ENCODE assay signal across 1 cellular context in the genomic region with DNA sequence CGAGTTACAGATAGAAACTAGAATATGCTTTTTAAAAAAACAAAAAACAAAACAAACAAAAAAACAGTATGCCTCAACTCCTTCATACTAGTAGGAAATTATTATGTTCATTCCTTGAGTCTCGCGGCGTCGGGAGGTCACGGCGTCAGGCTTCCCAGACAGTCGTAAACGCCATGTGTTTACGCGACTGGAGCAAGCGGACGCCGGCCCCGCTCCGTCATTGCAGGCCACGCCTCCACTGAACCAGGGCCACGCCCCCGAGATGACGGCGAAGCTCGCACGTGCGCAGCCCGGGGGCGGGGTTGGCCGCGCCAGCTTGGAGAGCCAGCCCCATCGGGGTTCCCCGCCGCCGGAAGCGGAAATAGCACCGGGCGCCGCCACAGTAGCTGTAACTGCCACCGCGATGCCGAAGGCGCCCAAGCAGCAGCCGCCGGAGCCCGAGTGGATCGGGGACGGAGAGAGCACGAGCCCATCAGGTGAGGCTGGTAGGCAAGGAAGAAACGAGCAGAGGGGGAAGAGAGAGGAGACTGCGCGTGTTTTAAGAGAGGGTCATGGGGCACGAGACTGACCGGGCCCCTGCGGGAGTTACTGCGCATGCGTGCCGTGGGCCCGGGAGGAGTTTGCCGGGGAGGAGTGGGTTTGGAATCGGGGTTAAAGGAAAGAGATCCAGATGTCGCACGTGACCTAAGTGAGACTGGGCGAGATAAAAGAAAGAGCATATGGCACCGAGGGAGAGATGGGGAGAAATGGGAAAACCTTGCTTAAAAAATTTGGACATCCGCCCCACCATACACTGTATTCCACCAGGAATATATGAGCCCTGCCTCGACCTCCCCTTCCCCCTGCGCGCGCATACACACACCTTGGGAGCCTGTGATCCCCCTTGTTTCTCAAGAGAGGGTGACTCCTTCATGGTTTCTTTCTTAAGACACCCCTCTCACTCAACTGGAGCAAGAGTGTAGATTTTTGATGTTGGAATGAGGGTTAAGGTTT.
TF ChIP-seq lines count a peak whose summit lies in the region.

ABCF1 (plus strand) TSS at position 358 of the 993 bp plus-strand sequence; CDS start at position 404, 46 bp downstream.

TF ChIP-seq in HepG2, 621 proteins besides CTCF, POLR2A, EP300 and RAD21 (continued from another document and continues in another):
- peak; percentile 96 for TF ChIP-seq IRF9 (CRISPR knock-in tag; IDR thresholded peaks at IDR 0.05; ENCODE audit: borderline replicate concordance)
- TF ChIP-seq, protein P1, sequence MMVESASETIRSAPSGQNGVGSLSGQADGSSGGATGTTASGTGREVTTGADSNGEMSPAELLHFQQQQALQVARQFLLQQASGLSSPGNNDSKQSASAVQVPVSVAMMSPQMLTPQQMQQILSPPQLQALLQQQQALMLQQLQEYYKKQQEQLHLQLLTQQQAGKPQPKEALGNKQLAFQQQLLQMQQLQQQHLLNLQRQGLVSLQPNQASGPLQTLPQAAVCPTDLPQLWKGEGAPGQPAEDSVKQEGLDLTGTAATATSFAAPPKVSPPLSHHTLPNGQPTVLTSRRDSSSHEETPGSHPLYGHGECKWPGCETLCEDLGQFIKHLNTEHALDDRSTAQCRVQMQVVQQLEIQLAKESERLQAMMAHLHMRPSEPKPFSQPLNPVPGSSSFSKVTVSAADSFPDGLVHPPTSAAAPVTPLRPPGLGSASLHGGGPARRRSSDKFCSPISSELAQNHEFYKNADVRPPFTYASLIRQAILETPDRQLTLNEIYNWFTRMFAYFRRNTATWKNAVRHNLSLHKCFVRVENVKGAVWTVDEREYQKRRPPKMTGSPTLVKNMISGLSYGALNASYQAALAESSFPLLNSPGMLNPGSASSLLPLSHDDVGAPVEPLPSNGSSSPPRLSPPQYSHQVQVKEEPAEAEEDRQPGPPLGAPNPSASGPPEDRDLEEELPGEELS (CRISPR knock-in tag; IDR thresholded peaks at IDR 0.05) = peak; percentile 90
- TF ChIP-seq ZNF256 (CRISPR knock-in tag; conservative IDR thresholded peaks at IDR 0.05) = peak; percentile 86
- TF ChIP-seq ZNF33A (CRISPR knock-in tag; IDR thresholded peaks at IDR 0.05; ENCODE audit: borderline replicate concordance) = no peak; the same call in 1 of the 2 replicates
- TF ChIP-seq, protein P2, sequence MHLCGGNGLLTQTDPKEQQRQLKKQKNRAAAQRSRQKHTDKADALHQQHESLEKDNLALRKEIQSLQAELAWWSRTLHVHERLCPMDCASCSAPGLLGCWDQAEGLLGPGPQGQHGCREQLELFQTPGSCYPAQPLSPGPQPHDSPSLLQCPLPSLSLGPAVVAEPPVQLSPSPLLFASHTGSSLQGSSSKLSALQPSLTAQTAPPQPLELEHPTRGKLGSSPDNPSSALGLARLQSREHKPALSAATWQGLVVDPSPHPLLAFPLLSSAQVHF (CRISPR knock-in tag; IDR thresholded peaks at IDR 0.05) = peak; percentile 73
- TF ChIP-seq RXRA (CRISPR knock-in tag; IDR thresholded peaks at IDR 0.05) = peak; percentile 89
- no peak for TF ChIP-seq SP1 (IDR thresholded peaks at IDR 0.05)
- peak; percentile 99 for TF ChIP-seq SP1 (CRISPR knock-in tag; IDR thresholded peaks at IDR 0.05)
- peak; percentile 97; the same call in 1 of the 2 replicates for TF ChIP-seq ZNF816 (CRISPR knock-in tag; IDR thresholded peaks at IDR 0.05; ENCODE audit: borderline replicate concordance)
- TF ChIP-seq TOE1 (CRISPR knock-in tag; IDR thresholded peaks at IDR 0.05) = peak; percentile 86; the same call in 1 of the 2 replicates
- TF ChIP-seq, protein P3, sequence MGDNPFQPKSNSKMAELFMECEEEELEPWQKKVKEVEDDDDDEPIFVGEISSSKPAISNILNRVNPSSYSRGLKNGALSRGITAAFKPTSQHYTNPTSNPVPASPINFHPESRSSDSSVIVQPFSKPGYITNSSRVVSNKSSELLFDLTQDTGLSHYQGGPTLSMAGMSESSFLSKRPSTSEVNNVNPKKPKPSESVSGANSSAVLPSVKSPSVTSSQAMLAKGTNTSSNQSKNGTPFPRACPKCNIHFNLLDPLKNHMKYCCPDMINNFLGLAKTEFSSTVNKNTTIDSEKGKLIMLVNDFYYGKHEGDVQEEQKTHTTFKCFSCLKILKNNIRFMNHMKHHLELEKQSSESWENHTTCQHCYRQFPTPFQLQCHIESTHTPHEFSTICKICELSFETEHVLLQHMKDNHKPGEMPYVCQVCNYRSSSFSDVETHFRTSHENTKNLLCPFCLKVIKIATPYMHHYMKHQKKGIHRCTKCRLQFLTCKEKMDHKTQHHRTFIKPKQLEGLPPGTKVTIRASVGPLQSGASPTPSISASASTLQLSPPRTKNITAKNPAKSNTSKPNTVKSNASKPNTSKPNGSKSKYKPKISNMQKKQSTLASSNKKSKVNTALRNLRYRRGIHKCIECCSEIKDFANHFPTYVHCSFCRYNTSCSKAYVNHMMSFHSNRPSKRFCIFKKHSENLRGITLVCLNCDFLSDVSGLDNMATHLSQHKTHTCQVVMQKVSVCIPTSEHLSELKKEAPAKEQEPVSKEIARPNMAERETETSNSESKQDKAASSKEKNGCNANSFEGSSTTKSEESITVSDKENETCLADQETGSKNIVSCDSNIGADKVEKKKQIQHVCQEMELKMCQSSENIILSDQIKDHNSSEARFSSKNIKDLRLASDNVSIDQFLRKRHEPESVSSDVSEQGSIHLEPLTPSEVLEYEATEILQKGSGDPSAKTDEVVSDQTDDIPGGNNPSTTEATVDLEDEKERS (CRISPR knock-in tag; IDR thresholded peaks at IDR 0.05) = peak; percentile 98
- peak; percentile 86; the same call in 1 of the 2 replicates for TF ChIP-seq CCDC6 (CRISPR knock-in tag; IDR thresholded peaks at IDR 0.05)
- peak; percentile 46; the same call in 1 of the 2 replicates for TF ChIP-seq ONECUT2 (CRISPR knock-in tag; IDR thresholded peaks at IDR 0.05)
- TF ChIP-seq, protein P4, sequence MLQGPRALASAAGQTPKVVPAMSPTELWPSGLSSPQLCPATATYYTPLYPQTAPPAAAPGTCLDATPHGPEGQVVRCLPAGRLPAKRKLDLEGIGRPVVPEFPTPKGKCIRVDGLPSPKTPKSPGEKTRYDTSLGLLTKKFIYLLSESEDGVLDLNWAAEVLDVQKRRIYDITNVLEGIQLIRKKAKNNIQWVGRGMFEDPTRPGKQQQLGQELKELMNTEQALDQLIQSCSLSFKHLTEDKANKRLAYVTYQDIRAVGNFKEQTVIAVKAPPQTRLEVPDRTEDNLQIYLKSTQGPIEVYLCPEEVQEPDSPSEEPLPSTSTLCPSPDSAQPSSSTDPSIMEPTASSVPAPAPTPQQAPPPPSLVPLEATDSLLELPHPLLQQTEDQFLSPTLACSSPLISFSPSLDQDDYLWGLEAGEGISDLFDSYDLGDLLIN (CRISPR knock-in tag; IDR thresholded peaks at IDR 0.05; ENCODE audit: borderline replicate concordance) = peak; percentile 94
- TF ChIP-seq SAP130 (CRISPR knock-in tag; IDR thresholded peaks at IDR 0.05; ENCODE audit: low read depth) = peak; percentile 100
- TF ChIP-seq, protein P5, sequence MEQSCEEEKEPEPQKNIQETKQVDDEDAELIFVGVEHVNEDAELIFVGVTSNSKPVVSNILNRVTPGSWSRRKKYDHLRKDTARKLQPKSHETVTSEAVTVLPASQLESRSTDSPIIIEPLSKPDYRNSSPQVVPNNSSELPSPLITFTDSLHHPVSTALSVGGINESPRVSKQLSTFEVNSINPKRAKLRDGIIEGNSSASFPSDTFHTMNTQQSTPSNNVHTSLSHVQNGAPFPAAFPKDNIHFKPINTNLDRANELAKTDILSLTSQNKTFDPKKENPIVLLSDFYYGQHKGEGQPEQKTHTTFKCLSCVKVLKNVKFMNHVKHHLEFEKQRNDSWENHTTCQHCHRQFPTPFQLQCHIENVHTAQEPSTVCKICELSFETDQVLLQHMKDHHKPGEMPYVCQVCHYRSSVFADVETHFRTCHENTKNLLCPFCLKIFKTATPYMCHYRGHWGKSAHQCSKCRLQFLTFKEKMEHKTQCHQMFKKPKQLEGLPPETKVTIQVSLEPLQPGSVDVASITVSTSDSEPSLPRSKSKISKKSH (CRISPR knock-in tag; IDR thresholded peaks at IDR 0.05; ENCODE audit: borderline replicate concordance) = peak; percentile 93
- TF ChIP-seq PRDM10 (CRISPR knock-in tag; IDR thresholded peaks at IDR 0.05; ENCODE audit: low read depth) = peak; percentile 90
- TF ChIP-seq ZNF343 (CRISPR knock-in tag; IDR thresholded peaks at IDR 0.05) = peak; percentile 83
- no peak; the same call in 1 of the 2 replicates for TF ChIP-seq ZNF234 (CRISPR knock-in tag; conservative IDR thresholded peaks at IDR 0.05)
- TF ChIP-seq ZNF101 (CRISPR knock-in tag; IDR thresholded peaks at IDR 0.05; ENCODE audit: borderline replicate concordance, low read depth) = no peak
- no peak for TF ChIP-seq ZNF570 (CRISPR knock-in tag; IDR thresholded peaks at IDR 0.05; ENCODE audit: borderline replicate concordance)
- TF ChIP-seq ZNF660 (CRISPR knock-in tag; IDR thresholded peaks at IDR 0.05; ENCODE audit: borderline replicate concordance, low read depth) = no peak
- TF ChIP-seq, protein P6, sequence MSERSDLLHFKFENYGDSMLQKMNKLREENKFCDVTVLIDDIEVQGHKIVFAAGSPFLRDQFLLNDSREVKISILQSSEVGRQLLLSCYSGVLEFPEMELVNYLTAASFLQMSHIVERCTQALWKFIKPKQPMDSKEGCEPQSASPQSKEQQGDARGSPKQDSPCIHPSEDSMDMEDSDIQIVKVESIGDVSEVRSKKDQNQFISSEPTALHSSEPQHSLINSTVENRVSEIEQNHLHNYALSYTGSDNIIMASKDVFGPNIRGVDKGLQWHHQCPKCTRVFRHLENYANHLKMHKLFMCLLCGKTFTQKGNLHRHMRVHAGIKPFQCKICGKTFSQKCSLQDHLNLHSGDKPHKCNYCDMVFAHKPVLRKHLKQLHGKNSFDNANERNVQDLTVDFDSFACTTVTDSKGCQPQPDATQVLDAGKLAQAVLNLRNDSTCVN (CRISPR knock-in tag; IDR thresholded peaks at IDR 0.05; ENCODE audit: borderline replicate concordance) = peak; percentile 70
- TF ChIP-seq YEATS4 (CRISPR knock-in tag; IDR thresholded peaks at IDR 0.05; ENCODE audit: borderline replicate concordance) = peak; percentile 98
- TF ChIP-seq ZNF629 (CRISPR knock-in tag; conservative IDR thresholded peaks at IDR 0.05) = 0 out of 2 replicates have a peak, but pooled peaks have one; percentile 18
- TF ChIP-seq NR0B2 (CRISPR knock-in tag; IDR thresholded peaks at IDR 0.05) = peak; percentile 92; the same call in 1 of the 2 replicates
- peak; percentile 91 for TF ChIP-seq SNAI1 (CRISPR knock-in tag; IDR thresholded peaks at IDR 0.05; ENCODE audit: borderline replicate concordance)
- TF ChIP-seq ZSCAN9 (CRISPR knock-in tag; IDR thresholded peaks at IDR 0.05; ENCODE audit: borderline replicate concordance) = peak; percentile 94
- TF ChIP-seq AHR (CRISPR knock-in tag; IDR thresholded peaks at IDR 0.05) = peak; percentile 98
- TF ChIP-seq ZEB1 (IDR thresholded peaks at IDR 0.05; ENCODE audit: insufficient replicate concordance, low read depth) = peak; percentile 20
- TF ChIP-seq MAZ (IDR thresholded peaks at IDR 0.05; ENCODE audit: borderline replicate concordance, low read depth, low read length) = peak; percentile 92
- peak; percentile 98 for TF ChIP-seq MAZ (CRISPR knock-in tag; IDR thresholded peaks at IDR 0.05; ENCODE audit: low read depth)
